ENCODE assay signal across 8 cellular contexts in genomic region chr1:26162220-26162703, GRCh38. TPM values are rescaled to one million over a fixed set of nuclear protein-coding genes. Genes with fewer than 3 reads are reported as not detected.
DNase-seq lines count a peak whose midpoint lies in the region; ATAC-seq, FAIRE-seq and TF ChIP-seq lines count a peak whose summit lies in the region.

No MANE protein-coding gene starts in this region.

- peak overlapping the region; percentile 82 for H3K4me2 ChIP-seq in keratinocyte (ENCODE audit: control insufficient read depth, extremely low read depth, insufficient read depth, low read depth, low read length)

- no peak for ATAC-seq in activated naive CD8-positive, alpha-beta T cell treated with anti-CD3 and anti-CD28 coated beads, Interleukin-2, amount 10 ng/mL, durations not matched to agents 7 days and 5 days (ENCODE audit: low read depth)
- ATAC-seq in thoracic aorta (ENCODE audit: insufficient number of reproducible peaks, low FRiP score, low read depth) (no peak), GM21526 (IDR thresholded peaks at IDR 0.05; ENCODE audit: low FRiP score, unreplicated experiment) (no peak), HG03196 (IDR thresholded peaks at IDR 0.05; ENCODE audit: unreplicated experiment) (no peak), GM18858 (IDR thresholded peaks at IDR 0.05; ENCODE audit: unreplicated experiment) (no peak)

- H3K9me1 ChIP-seq in keratinocyte (ENCODE audit: control insufficient read depth, extremely low read depth, insufficient read depth, low read length): no peaks in the 10 kb centered on the region

- peak overlapping the region in 2 of 3 experiments; percentile 42 to 62 for H3K4me3 ChIP-seq in keratinocyte (ENCODE audit: control insufficient read depth in 2 of 3, extremely low read depth in 1 of 3, insufficient read depth in 2 of 3, low read depth in 1 of 3, low read length in 3 of 3)
- H3K4me3 ChIP-seq in thoracic aorta: peak overlapping the region; percentile 70

- no peak for FAIRE-seq in keratinocyte (lab: Jason Lieb, UNC)

- TF ChIP-seq CTCF in keratinocyte (optimal IDR thresholded peaks at IDR 0.05 in 1 of 3, IDR thresholded peaks at IDR 0.05 in 1 of 3, conservative IDR thresholded peaks at IDR 0.05 in 1 of 3; ENCODE audit: extremely low read depth in 1 of 3, insufficient read depth in 2 of 3, low read length in 3 of 3): no peak
- no peak for TF ChIP-seq CTCF in thoracic aorta (IDR thresholded peaks at IDR 0.05)

- DNase-seq in activated CD4-positive, alpha-beta T cell treated with anti-CD3 and anti-CD28 coated beads, Interleukin-2, amount 10 ng/mL, durations not matched to agents 24 days and 14 days: no peak
- DNase-seq in activated CD4-positive, alpha-beta T cell treated with anti-CD3 and anti-CD28 coated beads for 4 hours: no peak
- DNase-seq in activated naive CD8-positive, alpha-beta T cell treated with anti-CD3 and anti-CD28 coated beads, Interleukin-2, amount 10 ng/mL, durations not matched to agents 7 days and 5 days: no peak
- DNase-seq in keratinocyte (ENCODE audit: low read depth, low spot score) (no peak), thoracic aorta (ENCODE audit: low spot score) (no peak)

- no peak overlapping the region for H3K9ac ChIP-seq in keratinocyte (ENCODE audit: control insufficient read depth, extremely low read depth, insufficient read depth, low read length)

- no peaks in the 10 kb centered on the region for H3K9me3 Mint-ChIP-seq in activated CD4-positive, alpha-beta T cell treated with anti-CD3 and anti-CD28 coated beads, Interleukin-2, amount 10 ng/mL, durations not matched to agents 24 days and 14 days
- no peaks in the 10 kb centered on the region for H3K9me3 Mint-ChIP-seq in activated naive CD8-positive, alpha-beta T cell treated with anti-CD3 and anti-CD28 coated beads, Interleukin-2, amount 10 ng/mL, durations not matched to agents 7 days and 5 days

- intact Hi-C loops in activated CD4-positive, alpha-beta T cell treated with anti-CD3 and anti-CD28 coated beads, Interleukin-2, amount 10 ng/mL, durations not matched to agents 24 days and 14 days (cut with micrococcal nuclease): loop anchor here (5.0 to 10.0 kb wide), 2 partner anchors 55 to 233 kb away; no protein-coding TSS in a partner anchor

- POLR2A ChIA-PET in activated naive CD8-positive, alpha-beta T cell treated with anti-CD3 and anti-CD28 coated beads, Interleukin-2, amount 10 ng/mL, durations not matched to agents 7 days and 5 days (lab: Charles Lee): no interaction called here

- H4K20me1 ChIP-seq in keratinocyte (ENCODE audit: control insufficient read depth, extremely low read depth, insufficient read depth, low read length): no peaks in the 10 kb centered on the region

- H3K27ac ChIP-seq in keratinocyte (ENCODE audit: control insufficient read depth, insufficient read depth, low read length) (no peak overlapping the region), thoracic aorta (no peak overlapping the region)

- no peaks in the 10 kb centered on the region for H3K79me2 ChIP-seq in keratinocyte (ENCODE audit: control insufficient read depth, insufficient read depth, low read length)

- H3K27me3 Mint-ChIP-seq in activated CD4-positive, alpha-beta T cell treated with anti-CD3 and anti-CD28 coated beads, Interleukin-2, amount 10 ng/mL, durations not matched to agents 24 days and 14 days: peaks cover 47% of the 10 kb centered on the region
- H3K27me3 Mint-ChIP-seq in activated naive CD8-positive, alpha-beta T cell treated with anti-CD3 and anti-CD28 coated beads, Interleukin-2, amount 10 ng/mL, durations not matched to agents 7 days and 5 days: peaks cover 49% of the 10 kb centered on the region

- H3K36me3 Mint-ChIP-seq in activated CD4-positive, alpha-beta T cell treated with anti-CD3 and anti-CD28 coated beads, Interleukin-2, amount 10 ng/mL, durations not matched to agents 24 days and 14 days (ENCODE audit: low read depth): no peaks in the 10 kb centered on the region
- H3K36me3 Mint-ChIP-seq in activated naive CD8-positive, alpha-beta T cell treated with anti-CD3 and anti-CD28 coated beads, Interleukin-2, amount 10 ng/mL, durations not matched to agents 7 days and 5 days: no peaks in the 10 kb centered on the region

- H3K9me3 ChIP-seq in keratinocyte (ENCODE audit: control insufficient read depth, low read depth, low read length) (no peaks in the 10 kb centered on the region), thoracic aorta (no peaks in the 10 kb centered on the region)

- peak overlapping the region; percentile 51 for H2AFZ ChIP-seq in keratinocyte (ENCODE audit: control insufficient read depth, low read length)

- H3K4me1 ChIP-seq in keratinocyte (ENCODE audit: control insufficient read depth, extremely low read depth, insufficient read depth, low read length): peaks cover 16% of the 10 kb centered on the region
- H3K4me1 ChIP-seq in thoracic aorta (ENCODE audit: control insufficient read depth in 1 of 2, low read depth in 2 of 2): peaks cover 0 to 12% of the 10 kb centered on the region in 2 donors

- peaks cover 25% of the 10 kb centered on the region for H3K4me1 Mint-ChIP-seq in activated CD4-positive, alpha-beta T cell treated with anti-CD3 and anti-CD28 coated beads, Interleukin-2, amount 10 ng/mL, durations not matched to agents 24 days and 14 days
- peaks cover 18% of the 10 kb centered on the region for H3K4me1 Mint-ChIP-seq in activated naive CD8-positive, alpha-beta T cell treated with anti-CD3 and anti-CD28 coated beads, Interleukin-2, amount 10 ng/mL, durations not matched to agents 7 days and 5 days

- dilution Hi-C loops in keratinocyte (cut with MboI; ENCODE audit: extremely low pct_ligation_motif_present, low sequenced_read_pairs): no loop called here

- H3K27me3 ChIP-seq in keratinocyte (ENCODE audit: control insufficient read depth, extremely low read depth, insufficient read depth, low read length) (peaks cover 13% of the 10 kb centered on the region), thoracic aorta (replicated peaks; ENCODE audit: insufficient read depth) (no peaks in the 10 kb centered on the region)

- H3K36me3 ChIP-seq in keratinocyte (ENCODE audit: control insufficient read depth in 2 of 2, extremely low read depth in 1 of 2, insufficient read depth in 2 of 2, low read length in 2 of 2) (no peaks in the 10 kb centered on the region), thoracic aorta (no peaks in the 10 kb centered on the region)

- H3K4me3 Mint-ChIP-seq in activated CD4-positive, alpha-beta T cell treated with anti-CD3 and anti-CD28 coated beads, Interleukin-2, amount 10 ng/mL, durations not matched to agents 24 days and 14 days: peak overlapping the region; percentile 78
- peak overlapping the region; percentile 70 for H3K4me3 Mint-ChIP-seq in activated naive CD8-positive, alpha-beta T cell treated with anti-CD3 and anti-CD28 coated beads, Interleukin-2, amount 10 ng/mL, durations not matched to agents 7 days and 5 days

- H3K27ac Mint-ChIP-seq in activated CD4-positive, alpha-beta T cell treated with anti-CD3 and anti-CD28 coated beads, Interleukin-2, amount 10 ng/mL, durations not matched to agents 24 days and 14 days: no peak overlapping the region
- no peak overlapping the region for H3K27ac Mint-ChIP-seq in activated naive CD8-positive, alpha-beta T cell treated with anti-CD3 and anti-CD28 coated beads, Interleukin-2, amount 10 ng/mL, durations not matched to agents 7 days and 5 days

RNA-seq across cellular contexts. Expression of gene FAM110D, which starts 3.4 kb away (rescaled TPM):
- total RNA-seq in activated CD4-positive, alpha-beta T cell treated with anti-CD3 and anti-CD28 coated beads, Interleukin-2, amount 10 ng/mL, durations not matched to agents 24 days and 14 days: 0.07 and 0.09 TPM in 2 replicates
- total RNA-seq in activated naive CD8-positive, alpha-beta T cell treated with anti-CD3 and anti-CD28 coated beads, Interleukin-2, amount 10 ng/mL, durations not matched to agents 7 days and 5 days: not detected
- polyA plus RNA-seq in keratinocyte: not detected in 3 replicates
- polyA plus RNA-seq in keratinocyte (2011; ENCODE audit: low read depth): not detected
- polyA plus RNA-seq in keratinocyte (2011; cell fraction: cytosol; rRNA removed): not detected in 2 replicates
- not detected in 2 replicates for polyA plus RNA-seq in keratinocyte (2011; cell fraction: nucleus; rRNA removed)
- not detected in 2 replicates for polyA plus RNA-seq in keratinocyte (2012; ENCODE audit: low replicate concordance)
- polyA minus RNA-seq in keratinocyte: not detected in 3 replicates
- polyA minus RNA-seq in keratinocyte (2011; cell fraction: cytosol; rRNA and poly(A)+ RNA removed): not detected
- not detected in 2 replicates for polyA minus RNA-seq in keratinocyte (2011; cell fraction: nucleus; rRNA and poly(A)+ RNA removed)
- 10 to 100 TPM in 1 of 2 donors, 1 to 10 TPM in 1; 9.9 to 10.6 TPM for total RNA-seq in thoracic aorta

RNA-seq across cellular contexts. Expression of gene C1orf232, which starts 6.5 kb away (rescaled TPM):
- total RNA-seq in activated CD4-positive, alpha-beta T cell treated with anti-CD3 and anti-CD28 coated beads, Interleukin-2, amount 10 ng/mL, durations not matched to agents 24 days and 14 days: not detected in 2 replicates
- total RNA-seq in activated naive CD8-positive, alpha-beta T cell treated with anti-CD3 and anti-CD28 coated beads, Interleukin-2, amount 10 ng/mL, durations not matched to agents 7 days and 5 days: not detected
- polyA plus RNA-seq in keratinocyte: not detected in 3 replicates
- polyA plus RNA-seq in keratinocyte (2011; ENCODE audit: low read depth): not detected
- polyA plus RNA-seq in keratinocyte (2011; cell fraction: cytosol; rRNA removed): not detected in 2 replicates
- polyA plus RNA-seq in keratinocyte (2011; cell fraction: nucleus; rRNA removed): not detected in 2 replicates
- not detected in 2 replicates for polyA plus RNA-seq in keratinocyte (2012; ENCODE audit: low replicate concordance)
- not detected in 3 replicates for polyA minus RNA-seq in keratinocyte
- polyA minus RNA-seq in keratinocyte (2011; cell fraction: cytosol; rRNA and poly(A)+ RNA removed): not detected
- polyA minus RNA-seq in keratinocyte (2011; cell fraction: nucleus; rRNA and poly(A)+ RNA removed): not detected in 2 replicates
- not detected for total RNA-seq in thoracic aorta

RNA-seq across cellular contexts. Expression of gene ZNF593, which starts 7.4 kb away (rescaled TPM):
- 84.0 and 87.1 TPM in 2 replicates for total RNA-seq in activated CD4-positive, alpha-beta T cell treated with anti-CD3 and anti-CD28 coated beads, Interleukin-2, amount 10 ng/mL, durations not matched to agents 24 days and 14 days
- total RNA-seq in activated naive CD8-positive, alpha-beta T cell treated with anti-CD3 and anti-CD28 coated beads, Interleukin-2, amount 10 ng/mL, durations not matched to agents 7 days and 5 days: 10 to 100 TPM; 26.5 to 31.0 TPM
- 26.0 to 45.2 TPM (median 28.1 TPM) in 3 replicates for polyA plus RNA-seq in keratinocyte
- polyA plus RNA-seq in keratinocyte (2011; ENCODE audit: low read depth): 18.9 TPM
- 19.4 and 62.7 TPM in 2 replicates for polyA plus RNA-seq in keratinocyte (2011; cell fraction: cytosol; rRNA removed)
- polyA plus RNA-seq in keratinocyte (2011; cell fraction: nucleus; rRNA removed): 15.8 and 20.9 TPM in 2 replicates
- polyA plus RNA-seq in keratinocyte (2012; ENCODE audit: low replicate concordance): 34.1 and 57.9 TPM in 2 replicates
- polyA minus RNA-seq in keratinocyte: 4.8 to 9.7 TPM (median 6.7 TPM) in 3 replicates
- polyA minus RNA-seq in keratinocyte (2011; cell fraction: cytosol; rRNA and poly(A)+ RNA removed): 38.4 TPM
- 7.1 and 7.9 TPM in 2 replicates for polyA minus RNA-seq in keratinocyte (2011; cell fraction: nucleus; rRNA and poly(A)+ RNA removed)
- total RNA-seq in thoracic aorta: 10 to 100 TPM; 14.4 to 20.5 TPM

RNA-seq across cellular contexts. Expression of gene ZNF593OS, which starts 9.4 kb away (rescaled TPM):
- total RNA-seq in activated CD4-positive, alpha-beta T cell treated with anti-CD3 and anti-CD28 coated beads, Interleukin-2, amount 10 ng/mL, durations not matched to agents 24 days and 14 days: not detected in 2 replicates
- total RNA-seq in activated naive CD8-positive, alpha-beta T cell treated with anti-CD3 and anti-CD28 coated beads, Interleukin-2, amount 10 ng/mL, durations not matched to agents 7 days and 5 days: not detected
- 0.15 TPM in 1 of 3 replicates, not detected in the others for polyA plus RNA-seq in keratinocyte
- polyA plus RNA-seq in keratinocyte (2011; ENCODE audit: low read depth): not detected
- polyA plus RNA-seq in keratinocyte (2011; cell fraction: cytosol; rRNA removed): not detected in 2 replicates
- polyA plus RNA-seq in keratinocyte (2011; cell fraction: nucleus; rRNA removed): not detected in 2 replicates
- 0.42 and 0.52 TPM in 2 replicates for polyA plus RNA-seq in keratinocyte (2012; ENCODE audit: low replicate concordance)
- not detected in 3 replicates for polyA minus RNA-seq in keratinocyte
- polyA minus RNA-seq in keratinocyte (2011; cell fraction: cytosol; rRNA and poly(A)+ RNA removed): not detected
- polyA minus RNA-seq in keratinocyte (2011; cell fraction: nucleus; rRNA and poly(A)+ RNA removed): not detected in 2 replicates
- total RNA-seq in thoracic aorta: not detected

RNA-seq across cellular contexts. Expression of gene CNKSR1, which starts 15.0 kb away (rescaled TPM):
- total RNA-seq in activated CD4-positive, alpha-beta T cell treated with anti-CD3 and anti-CD28 coated beads, Interleukin-2, amount 10 ng/mL, durations not matched to agents 24 days and 14 days: 4.0 and 6.2 TPM in 2 replicates
- 1 to 10 TPM; 4.5 to 6.0 TPM for total RNA-seq in activated naive CD8-positive, alpha-beta T cell treated with anti-CD3 and anti-CD28 coated beads, Interleukin-2, amount 10 ng/mL, durations not matched to agents 7 days and 5 days
- polyA plus RNA-seq in keratinocyte: 10.6 to 20.2 TPM (median 12.8 TPM) in 3 replicates
- polyA plus RNA-seq in keratinocyte (2011; ENCODE audit: low read depth): 10.3 TPM
- polyA plus RNA-seq in keratinocyte (2011; cell fraction: cytosol; rRNA removed): 9.7 and 12.0 TPM in 2 replicates
- 77.0 and 91.7 TPM in 2 replicates for polyA plus RNA-seq in keratinocyte (2011; cell fraction: nucleus; rRNA removed)
- polyA plus RNA-seq in keratinocyte (2012; ENCODE audit: low replicate concordance): 20.3 and 20.9 TPM in 2 replicates
- 24.3 to 57.7 TPM (median 27.2 TPM) in 3 replicates for polyA minus RNA-seq in keratinocyte
- 20.3 TPM for polyA minus RNA-seq in keratinocyte (2011; cell fraction: cytosol; rRNA and poly(A)+ RNA removed)
- polyA minus RNA-seq in keratinocyte (2011; cell fraction: nucleus; rRNA and poly(A)+ RNA removed): 31.7 and 44.1 TPM in 2 replicates
- 10 to 100 TPM in 1 of 2 donors, 1 to 10 TPM in 1; 5.8 to 17.5 TPM for total RNA-seq in thoracic aorta

Comparison
In these comparisons a context has a peak if more than half of its experiments do, and no peak if none do; other contexts are left out.
1. RNA of gene FAM110D, which starts 3.4 kb away (total RNA-seq): 9.9 to 10.6 TPM in thoracic aorta; 0.07 to 0.09 TPM in activated CD4-positive, alpha-beta T cell treated with anti-CD3 and anti-CD28 coated beads, Interleukin-2, amount 10 ng/mL, durations not matched to agents 24 days and 14 days and not detected in activated naive CD8-positive, alpha-beta T cell treated with anti-CD3 and anti-CD28 coated beads, Interleukin-2, amount 10 ng/mL, durations not matched to agents 7 days and 5 days; every median in the first group is over 10 times any median in the second.